23 cellular contexts compared by ENCODE assay signal in genomic region chr6:166860392-166860791, GRCh38.
DNase-seq lines count a peak whose midpoint lies in the region; ATAC-seq and TF ChIP-seq lines count a peak whose summit lies in the region.
"Had no signal": no experiment of that assay in that cellular context is flagged by ENCODE, and none has a peak within 500 bp of the region (broad histone marks: within the 10 kb centered on the region; RNA-seq: fewer than 3 reads in every experiment).

No MANE protein-coding gene starts in this region.

- H3K4me1 Mint-ChIP-seq in activated CD4-positive, alpha-beta T cell treated with anti-CD3 and anti-CD28 coated beads, Interleukin-2, amount 10 ng/mL, durations not matched to agents 24 days and 14 days, result peaks cover 5% of the 10 kb centered on the region
- H3K4me1 Mint-ChIP-seq in T-helper 17 cell, result peaks cover 24% of the 10 kb centered on the region
- H3K4me1 Mint-ChIP-seq in neural progenitor cell, result peaks cover 20% of the 10 kb centered on the region

- intact Hi-C loops in activated CD4-positive, alpha-beta T cell treated with anti-CD3 and anti-CD28 coated beads, Interleukin-2, amount 10 ng/mL, durations not matched to agents 24 days and 14 days (cut with micrococcal nuclease), result no loop called here
- intact Hi-C loops in left lung (cut with DNase I), result no loop called here

- peak; percentile 48 for DNase-seq in activated CD4-positive, alpha-beta T cell treated with anti-CD3 and anti-CD28 coated beads, Interleukin-2, amount 10 ng/mL, durations not matched to agents 24 days and 14 days
- DNase-seq in activated CD4-positive, alpha-beta T cell treated with anti-CD3 and anti-CD28 coated beads for 1 hour, result no peak
- no peak for DNase-seq in T-helper 17 cell
- DNase-seq in inferior parietal cortex (ENCODE audit: extremely low spot score), result peak; percentile 15
- DNase-seq in neural progenitor cell (ENCODE audit: low spot score), result no peak
- DNase-seq in NCI-H748 treated with DMSO at 0.1 percent for 48 hours (lab: John Stamatoyannopoulos, UW), result no peak
- no peak for DNase-seq in left lung
- DNase-seq: CD4-positive, CD25-positive, alpha-beta regulatory T cell; CD8-positive, alpha-beta memory T cell; DMS 273 treated with DMSO at 0.1 percent for 48 hours; DMS79; EL; GDM1; H9; HFFc6 had no signal

- TF ChIP-seq CTCF in neural progenitor cell (IDR thresholded peaks at IDR 0.05) (no peak), left lung (IDR thresholded peaks at IDR 0.05) (no peak)

- H4K20me1 ChIP-seq in neural progenitor cell (ENCODE audit: low read depth), result no peaks in the 10 kb centered on the region

- H3K36me3 Mint-ChIP-seq in activated CD4-positive, alpha-beta T cell treated with anti-CD3 and anti-CD28 coated beads, Interleukin-2, amount 10 ng/mL, durations not matched to agents 24 days and 14 days (ENCODE audit: low read depth), result no peaks in the 10 kb centered on the region
- H3K36me3 Mint-ChIP-seq in T-helper 17 cell (ENCODE audit: low read depth), result peaks cover 5% of the 10 kb centered on the region
- peaks cover 13% of the 10 kb centered on the region for H3K36me3 Mint-ChIP-seq in neural progenitor cell
- H3K36me3 Mint-ChIP-seq: CD4-positive, CD25-positive, alpha-beta regulatory T cell had no signal

- H3F3A ChIP-seq in neural progenitor cell (ENCODE audit: low read depth), result peaks cover 13% of the 10 kb centered on the region

- no peak overlapping the region for H3K27ac ChIP-seq in neural progenitor cell
- no peak overlapping the region for H3K27ac ChIP-seq in left lung
- H3K27ac ChIP-seq: 22Rv1, BLaER1, C4-2B had no signal

- peaks cover 35% of the 10 kb centered on the region for H3K27me3 Mint-ChIP-seq in activated CD4-positive, alpha-beta T cell treated with anti-CD3 and anti-CD28 coated beads, Interleukin-2, amount 10 ng/mL, durations not matched to agents 24 days and 14 days
- no peaks in the 10 kb centered on the region for H3K27me3 Mint-ChIP-seq in T-helper 17 cell
- H3K27me3 Mint-ChIP-seq in neural progenitor cell (ENCODE audit: insufficient read depth, low read depth), result no peaks in the 10 kb centered on the region

- no peak overlapping the region for H2AFZ ChIP-seq in neural progenitor cell (replicated peaks)
- H2AFZ ChIP-seq: GM23338 had no signal

- H3K4me3 ChIP-seq in neural progenitor cell, result no peak overlapping the region
- H3K4me3 ChIP-seq in left lung, result no peak overlapping the region
- H3K4me3 ChIP-seq: BLaER1, GM12878 had no signal

- no peak overlapping the region for H3K4me3 Mint-ChIP-seq in activated CD4-positive, alpha-beta T cell treated with anti-CD3 and anti-CD28 coated beads, Interleukin-2, amount 10 ng/mL, durations not matched to agents 24 days and 14 days
- H3K4me3 Mint-ChIP-seq in T-helper 17 cell (no peak overlapping the region), neural progenitor cell (peak overlapping the region; percentile 5)
- H3K4me3 Mint-ChIP-seq: H9, HFFc6 had no signal

- no peaks in the 10 kb centered on the region for H3K79me2 ChIP-seq in neural progenitor cell (ENCODE audit: low read depth)

- no peak overlapping the region for H3K9ac ChIP-seq in neural progenitor cell
- H3K9ac ChIP-seq: BLaER1 had no signal

- H3K36me3 ChIP-seq in neural progenitor cell (no peaks in the 10 kb centered on the region), left lung (no peaks in the 10 kb centered on the region)
- H3K36me3 ChIP-seq: BLaER1 had no signal

- H3K4me1 ChIP-seq in neural progenitor cell (peaks cover 9% of the 10 kb centered on the region), left lung (peaks cover 3 to 16% of the 10 kb centered on the region in 2 donors)

- H3K27me3 ChIP-seq in neural progenitor cell (peaks cover 35% of the 10 kb centered on the region), left lung (peaks cover 29 to 56% of the 10 kb centered on the region in 2 donors)

- no peaks in the 10 kb centered on the region for H3K9me3 ChIP-seq in T-helper 17 cell (ENCODE audit: control insufficient read depth, low read length, poor library complexity, severe bottlenecking)
- H3K9me3 ChIP-seq in neural progenitor cell (ENCODE audit: low read depth), result no peaks in the 10 kb centered on the region
- no peaks in the 10 kb centered on the region for H3K9me3 ChIP-seq in left lung
- H3K9me3 ChIP-seq: BLaER1 had no signal

- H3K9me3 Mint-ChIP-seq in activated CD4-positive, alpha-beta T cell treated with anti-CD3 and anti-CD28 coated beads, Interleukin-2, amount 10 ng/mL, durations not matched to agents 24 days and 14 days, result no peaks in the 10 kb centered on the region
- no peaks in the 10 kb centered on the region for H3K9me3 Mint-ChIP-seq in neural progenitor cell
- H3K9me3 Mint-ChIP-seq: CD4-positive, CD25-positive, alpha-beta regulatory T cell; CD8-positive, alpha-beta memory T cell had no signal

- no peak overlapping the region for H3K4me2 ChIP-seq in neural progenitor cell
- H3K4me2 ChIP-seq: BLaER1 had no signal

- ATAC-seq in T-helper 17 cell, result no peak
- no peak for ATAC-seq in left lung
- ATAC-seq in GM21526 (IDR thresholded peaks at IDR 0.05; ENCODE audit: low FRiP score, unreplicated experiment), result no peak
- ATAC-seq: GM12878, GM23338, HCT116 had no signal

- no peak overlapping the region for H3K27ac Mint-ChIP-seq in activated CD4-positive, alpha-beta T cell treated with anti-CD3 and anti-CD28 coated beads, Interleukin-2, amount 10 ng/mL, durations not matched to agents 24 days and 14 days
- H3K27ac Mint-ChIP-seq in T-helper 17 cell, result peak overlapping the region; percentile 61
- no peak overlapping the region for H3K27ac Mint-ChIP-seq in neural progenitor cell
- H3K27ac Mint-ChIP-seq: B cell; CD4-positive, CD25-positive, alpha-beta regulatory T cell; CD8-positive, alpha-beta memory T cell; GM23338; H9; HFFc6 had no signal

Comparison
In these comparisons a context has a peak if more than half of its experiments do, and no peak if none do; other contexts are left out.
1. DNase-seq: peak in activated CD4-positive, alpha-beta T cell treated with anti-CD3 and anti-CD28 coated beads, Interleukin-2, amount 10 ng/mL, durations not matched to agents 24 days and 14 days (single experiment) and inferior parietal cortex (single experiment); none in activated CD4-positive, alpha-beta T cell treated with anti-CD3 and anti-CD28 coated beads for 1 hour (single experiment), T-helper 17 cell (0 of 3), neural progenitor cell (single experiment), NCI-H748 treated with DMSO at 0.1 percent for 48 hours (single experiment) and left lung (0 of 2).